14 cellular contexts compared by ENCODE assay signal in the genomic region with DNA sequence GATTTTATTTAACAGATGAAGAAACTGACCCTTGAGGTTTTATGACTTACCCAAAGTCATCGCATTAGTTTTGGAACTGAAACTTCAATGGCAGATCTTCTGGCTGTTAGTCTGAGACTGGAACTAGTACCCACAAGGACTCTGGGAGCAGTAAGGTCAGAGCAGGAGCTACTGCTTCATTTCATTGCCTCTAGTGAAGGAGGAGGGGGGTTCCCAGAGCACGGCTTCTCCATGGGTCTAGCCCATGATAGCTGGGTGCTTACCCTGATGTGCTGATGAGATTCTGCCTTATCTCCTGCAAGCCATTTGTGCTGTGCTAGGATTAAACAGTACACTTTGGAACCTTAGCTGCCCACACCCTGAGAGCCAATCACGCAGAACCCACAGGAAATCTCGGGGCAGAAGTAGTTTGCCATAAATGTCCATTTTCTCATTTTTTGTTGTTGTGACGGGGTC. TPM values are rescaled to one million over a fixed set of nuclear protein-coding genes. Genes with fewer than 3 reads are reported as not detected.
DNase-seq lines count a peak whose midpoint lies in the region; ATAC-seq, FAIRE-seq and TF ChIP-seq lines count a peak whose summit lies in the region.
"Had no signal": no experiment of that assay in that cellular context is flagged by ENCODE, and none has a peak within 500 bp of the region (broad histone marks: within the 10 kb centered on the region; RNA-seq: fewer than 3 reads in every experiment).

No MANE protein-coding gene starts in this region.

- H3K36me3 ChIP-seq in Peyer's patch (no peaks in the 10 kb centered on the region), pancreas (no peaks in the 10 kb centered on the region), smooth muscle cell (ENCODE audit: low read depth) (no peaks in the 10 kb centered on the region)

- no peak for TF ChIP-seq POLR2A in Peyer's patch (IDR thresholded peaks at IDR 0.05)

- ATAC-seq in HG02981 (IDR thresholded peaks at IDR 0.05; ENCODE audit: unreplicated experiment) (peak; percentile 66), pancreas (no peak)
- no peak for ATAC-seq in activated CD4-positive, CD25-positive, alpha-beta regulatory T cell treated with anti-CD3 and anti-CD28 coated beads, Interleukin-2, amount 50 U/mL, for 24 hours

- intact Hi-C loops in pancreas (cut with DNase I): no loop called here

- TF ChIP-seq CTCF in GM20000 (IDR thresholded peaks at IDR 0.05; ENCODE audit: extremely low read depth, missing control alignments): no peak
- TF ChIP-seq CTCF in Peyer's patch (IDR thresholded peaks at IDR 0.05): no peak
- TF ChIP-seq CTCF in pancreas (IDR thresholded peaks at IDR 0.05): no peak
- no peak for TF ChIP-seq CTCF in smooth muscle cell (IDR thresholded peaks at IDR 0.05; ENCODE audit: borderline replicate concordance, insufficient read depth, poor library complexity, severe bottlenecking)

- H2AFZ ChIP-seq in smooth muscle cell (ENCODE audit: low read depth): no peak overlapping the region

- H3K9me3 ChIP-seq in Peyer's patch: no peaks in the 10 kb centered on the region
- H3K9me3 ChIP-seq in pancreas: no peaks in the 10 kb centered on the region
- no peaks in the 10 kb centered on the region for H3K9me3 ChIP-seq in smooth muscle cell (replicated peaks; ENCODE audit: low read depth)

- peak overlapping the region in 1 of 4 donors; percentile 4 for H3K4me3 ChIP-seq in Peyer's patch
- H3K4me3 ChIP-seq in pancreas: no peak overlapping the region
- H3K4me3 ChIP-seq in smooth muscle cell: no peak overlapping the region

- WGBS in pancreas, 2 donors: 90 to 94% methylated on average over 5 of the region's 5 CpGs
- 95% methylated on average over 5 of the region's 5 CpGs for WGBS in smooth muscle cell (ENCODE audit: low lambda C conversion rate)

- peak overlapping the region in 2 of 4 donors; percentile 34 to 69 for H3K27ac ChIP-seq in Peyer's patch
- H3K27ac ChIP-seq in pancreas: no peak overlapping the region
- no peak overlapping the region for H3K27ac ChIP-seq in smooth muscle cell (ENCODE audit: low read depth)

- H3F3A ChIP-seq in smooth muscle cell (ENCODE audit: low read depth): no peaks in the 10 kb centered on the region

- H3K4me2 ChIP-seq in smooth muscle cell: no peak overlapping the region

- no peaks in the 10 kb centered on the region for H4K20me1 ChIP-seq in smooth muscle cell (ENCODE audit: low read depth)

- H3K79me2 ChIP-seq in smooth muscle cell (ENCODE audit: low read depth): peaks cover 4% of the 10 kb centered on the region

- DNase-seq in GM18507 (ENCODE audit: extremely low spot score, insufficient read length, low read depth) (no peak), GM20000 (ENCODE audit: low spot score) (peak; percentile 62), Peyer's patch (peak in 2 of 3 donors; percentile 53 to 55), pancreas (no peak), smooth muscle cell (lab: John Stamatoyannopoulos, UW; ENCODE audit: unreplicated experiment) (no peak), NCI-H345 treated with DMSO at 0.1 percent for 48 hours (lab: John Stamatoyannopoulos, UW; ENCODE audit: unreplicated experiment) (no peak)
- DNase-seq: activated effector memory CD4-positive, alpha-beta T cell treated with anti-CD3 and anti-CD28 coated beads, Interleukin-2, amount 50 U/mL, for 16 hours; CD4-positive, alpha-beta memory T cell; foreskin melanocyte; T1000 had no signal

- peaks cover 0 to 7% (median 0%) of the 10 kb centered on the region in 4 donors for H3K4me1 ChIP-seq in Peyer's patch
- no peaks in the 10 kb centered on the region for H3K4me1 ChIP-seq in pancreas
- no peaks in the 10 kb centered on the region for H3K4me1 ChIP-seq in smooth muscle cell (ENCODE audit: low read depth)

- H3K27me3 ChIP-seq in Peyer's patch (no peaks in the 10 kb centered on the region), pancreas (no peaks in the 10 kb centered on the region), smooth muscle cell (ENCODE audit: low read depth) (no peaks in the 10 kb centered on the region)

- H3K9ac ChIP-seq in smooth muscle cell (ENCODE audit: low read depth): no peak overlapping the region

- FAIRE-seq in GM18507 (lab: Jason Lieb, UNC): peak; percentile 86
- no peak for FAIRE-seq in pancreas (lab: Jason Lieb, UNC)
- FAIRE-seq: colon had no signal

RNA-seq across cellular contexts. Expression of a gene that starts 5.4 kb away (rescaled TPM):
- total RNA-seq in Peyer's patch: 10 to 100 TPM in 3 of 4 donors, 1 to 10 TPM in 1; 8.2 to 42.9 (median 14.8) TPM
- total RNA-seq in pancreas: 10 to 100 TPM in 2 of 6 donors, 1 to 10 TPM in 4; 6.1 to 10.6 (median 8.9) TPM
- 1 to 10 TPM; 5.5 to 5.7 TPM for polyA plus RNA-seq in pancreas
- 18.3 and 22.0 TPM in 2 replicates for total RNA-seq in smooth muscle cell
- polyA plus RNA-seq in smooth muscle cell: 32.7 and 39.2 TPM in 2 replicates

RNA-seq across cellular contexts. Expression of a gene that starts 11.5 kb away (rescaled TPM):
- total RNA-seq in Peyer's patch (1,000 to 10,000 TPM in 3 of 4 donors, 100 to 1,000 TPM in 1; 855 to 2,886 (median 1,081) TPM), pancreas (100 to 1,000 TPM; 498 to 985 (median 806) TPM), smooth muscle cell (2,961 and 3,073 TPM in 2 replicates)
- polyA plus RNA-seq in pancreas (1,000 to 10,000 TPM; 1,402 to 2,322 TPM), smooth muscle cell (458 and 471 TPM in 2 replicates)

RNA-seq across cellular contexts. Expression of a gene that starts 31.4 kb away (rescaled TPM):
- 1 to 10 TPM in 2 of 4 donors, under 1 TPM in 1, not detected in 1; 0.70 to 5.8 (median 1.1) TPM for total RNA-seq in Peyer's patch
- 1 to 10 TPM; 2.0 to 6.1 (median 3.2) TPM for total RNA-seq in pancreas
- 10 to 100 TPM in 1 of 2 donors, 1 to 10 TPM in 1; 9.5 to 11.9 TPM for polyA plus RNA-seq in pancreas
- 18.1 and 24.9 TPM in 2 replicates for total RNA-seq in smooth muscle cell
- polyA plus RNA-seq in smooth muscle cell: 24.0 and 30.8 TPM in 2 replicates
- total RNA-seq: CD4-positive, alpha-beta memory T cell; progenitor cell of endocrine pancreas had no signal

RNA-seq across cellular contexts. Expression of a gene that starts 44.2 kb away (rescaled TPM):
- total RNA-seq in Peyer's patch: 100 to 1,000 TPM in 1 of 4 donors, 10 to 100 TPM in 3; 43.7 to 207 (median 71.0) TPM
- 10 to 100 TPM in 5 of 6 donors, 1 to 10 TPM in 1; 9.9 to 26.0 (median 19.2) TPM for total RNA-seq in pancreas
- polyA plus RNA-seq in pancreas: 10 to 100 TPM; 17.8 to 29.7 TPM
- 19.0 and 27.3 TPM in 2 replicates for total RNA-seq in smooth muscle cell
- 30.9 and 35.0 TPM in 2 replicates for polyA plus RNA-seq in smooth muscle cell

Comparison
In these comparisons a context has a peak if more than half of its experiments do, and no peak if none do; other contexts are left out.
1. DNase-seq: peak in GM20000 (single experiment) and Peyer's patch (2 of 3); none in GM18507 (single experiment), pancreas (0 of 6), smooth muscle cell (single experiment) and NCI-H345 treated with DMSO at 0.1 percent for 48 hours (single experiment).